ENCODE assay signal across 15 cellular contexts in genomic region chr9:113998114-113998513, GRCh38.
DNase-seq lines count a peak whose midpoint lies in the region; ATAC-seq and TF ChIP-seq lines count a peak whose summit lies in the region.
"Had no signal": no experiment of that assay in that cellular context is flagged by ENCODE, and none has a peak within 500 bp of the region (broad histone marks: within the 10 kb centered on the region; RNA-seq: fewer than 3 reads in every experiment).

No MANE protein-coding gene starts in this region.

- H3K9me3 Mint-ChIP-seq in activated T-cell treated with anti-CD3 and anti-CD28 coated beads, Interleukin-2, amount 50 U/mL, for 24 hours = no peaks in the 10 kb centered on the region
- no peaks in the 10 kb centered on the region for H3K9me3 Mint-ChIP-seq in natural killer cell treated with Interleukin-12 subunit alpha and Interleukin-12 subunit beta and Interleukin-15 and Interleukin-18, amount 100 ng/mL, for 72 hours
- no peaks in the 10 kb centered on the region for H3K9me3 Mint-ChIP-seq in stimulated activated naive B cell treated with anti-CD40 and anti-IgM and Interleukin-4, amounts not matched to agents 10 μg/mL and 1 μg/mL and 100 μg/mL, for 72 hours
- H3K9me3 Mint-ChIP-seq: CD8-positive, alpha-beta memory T cell had no signal

- no peaks in the 10 kb centered on the region for H3K27me3 Mint-ChIP-seq in activated T-cell treated with anti-CD3 and anti-CD28 coated beads, Interleukin-2, amount 50 U/mL, for 24 hours
- H3K27me3 Mint-ChIP-seq in natural killer cell treated with Interleukin-12 subunit alpha and Interleukin-12 subunit beta and Interleukin-15 and Interleukin-18, amount 100 ng/mL, for 72 hours = no peaks in the 10 kb centered on the region
- H3K27me3 Mint-ChIP-seq in stimulated activated naive B cell treated with anti-CD40 and anti-IgM and Interleukin-4, amounts not matched to agents 10 μg/mL and 1 μg/mL and 100 μg/mL, for 72 hours = no peaks in the 10 kb centered on the region

- H3K27ac ChIP-seq in colonic mucosa = no peak overlapping the region
- no peak overlapping the region for H3K27ac ChIP-seq in suprapubic skin

- H3K4me1 ChIP-seq in colonic mucosa (no peaks in the 10 kb centered on the region), suprapubic skin (peaks cover 26% of the 10 kb centered on the region)

- WGBS in suprapubic skin = 93% methylated on average over 11 of the region's 11 CpGs

- H3K27me3 ChIP-seq in colonic mucosa = no peaks in the 10 kb centered on the region
- H3K27me3 ChIP-seq in suprapubic skin = no peaks in the 10 kb centered on the region

- H3K4me1 Mint-ChIP-seq in activated T-cell treated with anti-CD3 and anti-CD28 coated beads, Interleukin-2, amount 50 U/mL, for 24 hours (ENCODE audit: low read depth) = peaks cover 3% of the 10 kb centered on the region
- peaks cover 4 to 9% of the 10 kb centered on the region in 2 donors for H3K4me1 Mint-ChIP-seq in natural killer cell treated with Interleukin-12 subunit alpha and Interleukin-12 subunit beta and Interleukin-15 and Interleukin-18, amount 100 ng/mL, for 72 hours (ENCODE audit: low read depth in 2 of 2)
- H3K4me1 Mint-ChIP-seq in stimulated activated naive B cell treated with anti-CD40 and anti-IgM and Interleukin-4, amounts not matched to agents 10 μg/mL and 1 μg/mL and 100 μg/mL, for 72 hours = peaks cover 12 to 14% of the 10 kb centered on the region in 2 donors

- no peak overlapping the region for H3K27ac Mint-ChIP-seq in activated T-cell treated with anti-CD3 and anti-CD28 coated beads, Interleukin-2, amount 50 U/mL, for 24 hours
- no peak overlapping the region for H3K27ac Mint-ChIP-seq in natural killer cell treated with Interleukin-12 subunit alpha and Interleukin-12 subunit beta and Interleukin-15 and Interleukin-18, amount 100 ng/mL, for 72 hours
- H3K27ac Mint-ChIP-seq in stimulated activated naive B cell treated with anti-CD40 and anti-IgM and Interleukin-4, amounts not matched to agents 10 μg/mL and 1 μg/mL and 100 μg/mL, for 72 hours = no peak overlapping the region
- H3K27ac Mint-ChIP-seq: CD8-positive, alpha-beta memory T cell had no signal

- no peak for TF ChIP-seq POLR2A in suprapubic skin (IDR thresholded peaks at IDR 0.05)

- H3K4me3 Mint-ChIP-seq in activated T-cell treated with anti-CD3 and anti-CD28 coated beads, Interleukin-2, amount 50 U/mL, for 24 hours = no peak overlapping the region
- no peak overlapping the region for H3K4me3 Mint-ChIP-seq in natural killer cell treated with Interleukin-12 subunit alpha and Interleukin-12 subunit beta and Interleukin-15 and Interleukin-18, amount 100 ng/mL, for 72 hours
- no peak overlapping the region for H3K4me3 Mint-ChIP-seq in stimulated activated naive B cell treated with anti-CD40 and anti-IgM and Interleukin-4, amounts not matched to agents 10 μg/mL and 1 μg/mL and 100 μg/mL, for 72 hours
- H3K4me3 Mint-ChIP-seq: CD8-positive, alpha-beta memory T cell had no signal

- intact Hi-C loops in colonic mucosa (cut with DNase I) = no loop called here

- H3K9ac ChIP-seq in colonic mucosa (ENCODE audit: low read depth in 2 of 2, low read length in 2 of 2) = no peak overlapping the region

- H3K9me3 ChIP-seq in colonic mucosa (no peaks in the 10 kb centered on the region), suprapubic skin (no peaks in the 10 kb centered on the region)
- H3K9me3 ChIP-seq: BLaER1 treated with 17β-estradiol and CSF1 and Interleukin-3, amounts not matched to agents 10 nM and 100 nM had no signal

- TF ChIP-seq CTCF in colonic mucosa (IDR thresholded peaks at IDR 0.05) (no peak), suprapubic skin (IDR thresholded peaks at IDR 0.05) (no peak)

- DNase-seq in activated T-cell treated with anti-CD3 and anti-CD28 coated beads, Interleukin-2, amount 50 U/mL, for 24 hours = peak; percentile 3
- DNase-seq in activated T-cell treated with anti-CD3 and anti-CD28 coated beads, Interleukin-2, amount 50 U/mL, for 48 hours = no peak
- DNase-seq in colonic mucosa (peak; percentile 13), suprapubic skin (ENCODE audit: low spot score in 2 of 2) (peak; percentile 30 to 60), GDM1 (lab: John Stamatoyannopoulos, UW) (no peak)
- DNase-seq in natural killer cell treated with Interleukin-12 subunit alpha and Interleukin-12 subunit beta and Interleukin-15 and Interleukin-18, amount 100 ng/mL, for 72 hours (ENCODE audit: low spot score) = peak; percentile 48
- no peak for DNase-seq in stimulated activated CD4-positive, alpha-beta T cell treated with anti-CD3 and anti-CD28 coated beads, Interleukin-12 subunit alpha, Interleukin-12 subunit beta, amount 100 ng/mL, for 4 hours
- no peak for DNase-seq in stimulated activated naive B cell treated with anti-CD40 and anti-IgM and Interleukin-4, amounts not matched to agents 10 μg/mL and 1 μg/mL and 100 μg/mL, for 72 hours
- DNase-seq: CD8-positive, alpha-beta memory T cell; KG1; NCI-H1694 treated with DMSO at 0.1 percent for 48 hours; NCI-H2107; NCI-H510A; NCI-H748 treated with DMSO at 0.1 percent for 48 hours had no signal

- H3K36me3 Mint-ChIP-seq in activated T-cell treated with anti-CD3 and anti-CD28 coated beads, Interleukin-2, amount 50 U/mL, for 24 hours (ENCODE audit: low read depth) = no peaks in the 10 kb centered on the region
- no peaks in the 10 kb centered on the region for H3K36me3 Mint-ChIP-seq in natural killer cell treated with Interleukin-12 subunit alpha and Interleukin-12 subunit beta and Interleukin-15 and Interleukin-18, amount 100 ng/mL, for 72 hours
- no peaks in the 10 kb centered on the region for H3K36me3 Mint-ChIP-seq in stimulated activated naive B cell treated with anti-CD40 and anti-IgM and Interleukin-4, amounts not matched to agents 10 μg/mL and 1 μg/mL and 100 μg/mL, for 72 hours

- H3K4me3 ChIP-seq in colonic mucosa = no peak overlapping the region
- no peak overlapping the region for H3K4me3 ChIP-seq in suprapubic skin
- H3K4me3 ChIP-seq: BLaER1 treated with 17β-estradiol and CSF1 and Interleukin-3, amounts not matched to agents 10 nM and 100 nM had no signal

- no peak for TF ChIP-seq EP300 in suprapubic skin (IDR thresholded peaks at IDR 0.05)

- no peak for ATAC-seq in natural killer cell treated with Interleukin-12 subunit alpha and Interleukin-12 subunit beta and Interleukin-15 and Interleukin-18, amount 100 ng/mL, for 72 hours
- no peak for ATAC-seq in stimulated activated naive B cell treated with anti-CD40 and anti-IgM and Interleukin-4, amounts not matched to agents 10 μg/mL and 1 μg/mL and 100 μg/mL, for 72 hours (replicated peaks)

- H3K36me3 ChIP-seq in colonic mucosa = no peaks in the 10 kb centered on the region
- no peaks in the 10 kb centered on the region for H3K36me3 ChIP-seq in suprapubic skin

Comparison
In these comparisons a context has a peak if more than half of its experiments do, and no peak if none do; other contexts are left out.
1. DNase-seq: peak in activated T-cell treated with anti-CD3 and anti-CD28 coated beads, Interleukin-2, amount 50 U/mL, for 24 hours (single experiment), colonic mucosa (single experiment), natural killer cell treated with Interleukin-12 subunit alpha and Interleukin-12 subunit beta and Interleukin-15 and Interleukin-18, amount 100 ng/mL, for 72 hours (single experiment) and suprapubic skin (2 of 2); none in activated T-cell treated with anti-CD3 and anti-CD28 coated beads, Interleukin-2, amount 50 U/mL, for 48 hours (0 of 2), stimulated activated CD4-positive, alpha-beta T cell treated with anti-CD3 and anti-CD28 coated beads, Interleukin-12 subunit alpha, Interleukin-12 subunit beta, amount 100 ng/mL, for 4 hours (single experiment), GDM1 (single experiment) and stimulated activated naive B cell treated with anti-CD40 and anti-IgM and Interleukin-4, amounts not matched to agents 10 μg/mL and 1 μg/mL and 100 μg/mL, for 72 hours (single experiment).